16 cellular contexts compared by ENCODE assay signal in the genomic region with DNA sequence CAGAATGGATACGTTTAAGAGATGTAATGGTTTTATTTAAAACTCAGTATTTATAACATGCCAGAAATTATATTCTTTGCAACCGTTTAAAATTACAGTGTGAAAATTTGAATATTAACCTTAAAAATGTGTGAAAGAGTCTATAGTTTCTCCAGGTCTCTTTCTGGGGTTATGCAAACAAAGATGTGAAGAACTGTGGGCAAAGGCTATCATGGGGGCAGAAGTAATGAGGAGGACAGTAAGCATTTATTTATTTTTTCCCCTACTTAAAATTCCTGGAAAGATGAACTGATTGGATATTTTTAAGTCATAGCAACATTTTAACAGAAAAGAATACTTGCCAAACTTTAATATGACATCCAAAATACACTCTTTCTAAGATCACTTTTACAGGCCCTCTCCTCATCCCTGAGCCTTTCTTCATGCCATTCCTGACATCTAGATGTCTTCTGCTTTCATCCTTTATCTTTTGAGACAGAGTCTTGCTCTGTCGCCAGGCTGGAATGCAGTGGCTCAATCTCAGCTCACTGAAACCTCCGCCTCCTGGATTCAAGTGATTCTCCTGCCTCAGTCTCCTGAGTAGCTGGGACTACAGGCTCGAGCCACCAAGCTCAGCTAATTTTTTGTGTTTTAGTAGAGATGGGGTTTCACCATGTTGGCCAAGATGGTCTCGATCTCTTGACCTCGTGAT. TPM values are rescaled to one million over a fixed set of nuclear protein-coding genes. Genes with fewer than 3 reads are reported as not detected.
DNase-seq lines count a peak whose midpoint lies in the region; TF ChIP-seq lines count a peak whose summit lies in the region.
"Had no signal": no experiment of that assay in that cellular context is flagged by ENCODE, and none has a peak within 500 bp of the region (broad histone marks: within the 10 kb centered on the region; RNA-seq: fewer than 3 reads in every experiment).

No MANE protein-coding gene starts in this region.

- peak overlapping the region; percentile 73 for H3K27ac Mint-ChIP-seq in activated T-cell treated with anti-CD3 and anti-CD28 coated beads, Interleukin-2, amount 50 U/mL, for 24 hours
- peak overlapping the region; percentile 39 for H3K27ac Mint-ChIP-seq in endodermal cell

- peak overlapping the region; percentile 92; the same call in 1 of the 2 replicates for H3K27ac ChIP-seq in SJSA1
- no peak overlapping the region for H3K27ac ChIP-seq in endodermal cell (ENCODE audit: low read depth, low read length)
- H3K27ac ChIP-seq in spleen, result peak overlapping the region in 5 of 8 donors; percentile 1 to 53 (median 30)
- H3K27ac ChIP-seq: HL-60, WERI-Rb-1 had no signal

- H3K4me1 Mint-ChIP-seq in activated T-cell treated with anti-CD3 and anti-CD28 coated beads, Interleukin-2, amount 50 U/mL, for 24 hours (ENCODE audit: low read depth), result peaks cover 81% of the 10 kb centered on the region
- H3K4me1 Mint-ChIP-seq in endodermal cell, result peaks cover 13% of the 10 kb centered on the region

- WGBS in endodermal cell (ENCODE audit: insufficient coverage in 1 of 2, insufficient read length in 1 of 2), 2 experiments, result 76 to 81% methylated on average over 4 to 7 of the region's 7 CpGs
- 66 to 82% (median 81%) methylated on average over 7 of the region's 7 CpGs for WGBS in spleen, 5 donors

- H3K9me3 ChIP-seq in SJSA1 (replicated peaks) (no peaks in the 10 kb centered on the region), endodermal cell (ENCODE audit: control insufficient read depth, low read length) (peaks cover 6% of the 10 kb centered on the region), spleen (no peaks in the 10 kb centered on the region)

- H3K9me3 Mint-ChIP-seq in activated T-cell treated with anti-CD3 and anti-CD28 coated beads, Interleukin-2, amount 50 U/mL, for 24 hours, result no peaks in the 10 kb centered on the region
- H3K9me3 Mint-ChIP-seq in endodermal cell, result peaks cover 12% of the 10 kb centered on the region

- H3K36me3 Mint-ChIP-seq in activated T-cell treated with anti-CD3 and anti-CD28 coated beads, Interleukin-2, amount 50 U/mL, for 24 hours (ENCODE audit: low read depth), result peaks cover 78% of the 10 kb centered on the region
- peaks cover 5% of the 10 kb centered on the region for H3K36me3 Mint-ChIP-seq in endodermal cell (ENCODE audit: low read depth)

- DNase-seq in activated T-cell treated with anti-CD3 and anti-CD28 coated beads, Interleukin-2, amount 50 U/mL, for 24 hours, result no peak
- no peak for DNase-seq in activated T-cell treated with anti-CD3 and anti-CD28 coated beads, Interleukin-2, amount 50 U/mL, for 1 hour
- DNase-seq in SJSA1 (ENCODE audit: low read depth in 1 of 2, low spot score in 2 of 2) (no peak), endodermal cell (no peak), spleen (no peak), HCEC 1CT (no peak), SW 1271 (lab: John Stamatoyannopoulos, UW) (no peak)
- no peak for DNase-seq in activated effector memory CD4-positive, alpha-beta T cell treated with anti-CD3 and anti-CD28 coated beads, Interleukin-2, amount 50 U/mL, for 16 hours
- DNase-seq: cerebellar nuclear complex, COR-L47, NCI-H1694, NCI-H524, OCI-M1, small intestine, WERI-Rb-1 had no signal

- H3K4me3 ChIP-seq in SJSA1 (no peak overlapping the region), endodermal cell (ENCODE audit: low read length) (no peak overlapping the region), spleen (no peak overlapping the region)

- no peak for TF ChIP-seq CTCF in endodermal cell (conservative IDR thresholded peaks at IDR 0.05)
- TF ChIP-seq CTCF in spleen (IDR thresholded peaks at IDR 0.05 in 8 of 11, conservative IDR thresholded peaks at IDR 0.05 in 3 of 11), result no peak

- intact Hi-C loops in spleen (cut with DNase I; ENCODE audit: low total_unique reads), result loop anchor here (10.0 kb wide), 1 partner anchor 78 kb away; no protein-coding TSS in a partner anchor

- no peak overlapping the region for H3K9ac ChIP-seq in endodermal cell (ENCODE audit: extremely low read depth, low read length, poor library complexity, severe bottlenecking)

- H3K36me3 ChIP-seq in SJSA1 (no peaks in the 10 kb centered on the region), endodermal cell (ENCODE audit: control insufficient read depth, insufficient read depth, low read length) (no peaks in the 10 kb centered on the region), spleen (peaks cover 0 to 51% (median 8%) of the 10 kb centered on the region in 6 donors)
- H3K36me3 ChIP-seq: WERI-Rb-1 had no signal

- no peaks in the 10 kb centered on the region for H3K27me3 ChIP-seq in SJSA1 (replicated peaks)
- H3K27me3 ChIP-seq in endodermal cell (ENCODE audit: control insufficient read depth, insufficient read depth, low read length, poor library complexity, severe bottlenecking), result peaks cover 19% of the 10 kb centered on the region
- H3K27me3 ChIP-seq in spleen (replicated peaks in 1 of 7), result no peaks in the 10 kb centered on the region

- no peak for TF ChIP-seq POLR2A in spleen (IDR thresholded peaks at IDR 0.05)

- no peaks in the 10 kb centered on the region for H3K27me3 Mint-ChIP-seq in activated T-cell treated with anti-CD3 and anti-CD28 coated beads, Interleukin-2, amount 50 U/mL, for 24 hours
- peaks cover 26% of the 10 kb centered on the region for H3K27me3 Mint-ChIP-seq in endodermal cell (ENCODE audit: insufficient read depth)

- H3K4me3 Mint-ChIP-seq in activated T-cell treated with anti-CD3 and anti-CD28 coated beads, Interleukin-2, amount 50 U/mL, for 24 hours, result no peak overlapping the region
- H3K4me3 Mint-ChIP-seq in endodermal cell, result no peak overlapping the region

- H3K4me1 ChIP-seq in SJSA1 (replicated peaks) (peaks cover 33% of the 10 kb centered on the region), endodermal cell (ENCODE audit: control insufficient read depth, insufficient read depth, low read length) (no peaks in the 10 kb centered on the region), spleen (peaks cover 11 to 88% (median 49%) of the 10 kb centered on the region in 6 donors)

RNA-seq across cellular contexts. Expression of a gene that starts 46.1 kb away (rescaled TPM):
- total RNA-seq in SJSA1 (2014; rRNA removed; shearing (Covaris generic)), result 5.4 and 12.7 TPM in 2 replicates
- 10 to 100 TPM in 1 of 2 donors, 1 to 10 TPM in 1; 6.2 to 10.8 TPM for total RNA-seq in endodermal cell
- 22.2 TPM for polyA plus RNA-seq in endodermal cell (2013, experiment 1 of 2)
- 19.4 TPM for polyA plus RNA-seq in endodermal cell (2013, experiment 2 of 2)
- 100 to 1,000 TPM in 1 of 7 donors, 10 to 100 TPM in 6; 73.5 to 105 (median 83.1) TPM for total RNA-seq in spleen
- polyA plus RNA-seq in spleen, result 10 to 100 TPM; 20.9 to 23.1 (median 21.5) TPM
